In the genomic region with DNA sequence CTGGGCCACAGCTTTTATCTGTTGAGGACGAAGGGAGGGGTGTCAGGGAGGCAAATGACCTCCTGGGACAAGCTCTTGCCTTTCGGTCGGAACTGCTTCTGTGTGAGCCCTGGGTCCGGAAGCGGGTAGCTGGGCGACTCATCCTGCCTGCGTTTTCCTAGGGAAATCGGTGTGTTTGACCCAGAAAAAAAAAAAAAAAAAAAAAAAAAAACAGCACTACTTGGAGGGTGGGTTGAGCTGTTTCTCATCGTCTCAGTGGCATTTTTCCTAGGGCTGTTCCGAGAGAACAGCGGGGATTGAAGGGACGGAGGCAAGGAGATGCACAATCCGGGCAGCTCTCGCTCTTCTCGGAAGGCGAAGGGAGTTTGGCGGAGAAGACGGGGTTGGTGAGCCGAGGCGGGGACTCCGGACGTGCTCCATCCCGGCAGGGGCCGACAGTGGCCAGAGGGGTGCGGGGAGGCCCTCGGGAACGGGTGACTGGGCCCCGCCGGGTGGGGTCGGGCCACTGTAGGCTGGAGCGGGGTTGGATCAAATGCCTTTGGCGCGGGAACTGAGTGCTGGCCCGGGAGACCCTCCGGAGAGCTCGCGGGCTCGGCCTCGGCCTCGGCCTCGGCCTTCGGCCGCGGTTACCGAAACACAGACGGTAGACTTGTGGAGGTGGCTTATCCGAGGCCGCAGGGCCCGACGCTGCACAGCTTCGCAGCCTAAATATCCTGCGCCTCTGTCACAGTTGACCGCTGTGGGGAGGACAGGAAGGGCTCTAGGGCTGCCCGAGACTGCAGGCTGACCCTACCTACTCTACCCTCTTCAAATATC, we compare ENCODE assay signal across 1 cellular context.
TF ChIP-seq lines count a peak whose summit lies in the region.

No MANE protein-coding gene starts in this region.

TF ChIP-seq in IMR-90, 13 proteins besides CTCF, POLR2A, EP300 and RAD21 (continued from another document):
- TF ChIP-seq, protein P1, sequence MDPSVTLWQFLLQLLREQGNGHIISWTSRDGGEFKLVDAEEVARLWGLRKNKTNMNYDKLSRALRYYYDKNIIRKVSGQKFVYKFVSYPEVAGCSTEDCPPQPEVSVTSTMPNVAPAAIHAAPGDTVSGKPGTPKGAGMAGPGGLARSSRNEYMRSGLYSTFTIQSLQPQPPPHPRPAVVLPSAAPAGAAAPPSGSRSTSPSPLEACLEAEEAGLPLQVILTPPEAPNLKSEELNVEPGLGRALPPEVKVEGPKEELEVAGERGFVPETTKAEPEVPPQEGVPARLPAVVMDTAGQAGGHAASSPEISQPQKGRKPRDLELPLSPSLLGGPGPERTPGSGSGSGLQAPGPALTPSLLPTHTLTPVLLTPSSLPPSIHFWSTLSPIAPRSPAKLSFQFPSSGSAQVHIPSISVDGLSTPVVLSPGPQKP (IDR thresholded peaks at IDR 0.05; ENCODE audit: borderline replicate concordance, low read depth, low read length) = no peak
- no peak for TF ChIP-seq FOS (IDR thresholded peaks at IDR 0.05; ENCODE audit: low read depth, low read length)
- TF ChIP-seq CEBPB (IDR thresholded peaks at IDR 0.05; ENCODE audit: low read depth, low read length) = no peak
- TF ChIP-seq CHD1 (IDR thresholded peaks at IDR 0.05; ENCODE audit: low read depth, low read length) = no peak
- no peak for TF ChIP-seq RFX5 (IDR thresholded peaks at IDR 0.05; ENCODE audit: low read depth, low read length)
- no peak for TF ChIP-seq NFE2L2 (IDR thresholded peaks at IDR 0.05; ENCODE audit: low read depth, low read length)
- TF ChIP-seq MXI1 (IDR thresholded peaks at IDR 0.05; ENCODE audit: borderline replicate concordance, low read depth, low read length) = no peak
